In genomic region chr10:100516847-100517246, GRCh38 we compare ENCODE assay signal across 1 cellular context.
TF ChIP-seq lines count a peak whose summit lies in the region.

No MANE protein-coding gene starts in this region.

TF ChIP-seq in IMR-90, 13 proteins besides CTCF, POLR2A, EP300 and RAD21:
- TF ChIP-seq MAZ (IDR thresholded peaks at IDR 0.05; ENCODE audit: borderline replicate concordance, low read depth, low read length) = no peak
- TF ChIP-seq CHD1 (IDR thresholded peaks at IDR 0.05; ENCODE audit: low read depth, low read length) = no peak
- no peak for TF ChIP-seq MXI1 (IDR thresholded peaks at IDR 0.05; ENCODE audit: borderline replicate concordance, low read depth, low read length)
- no peak for TF ChIP-seq FOS (IDR thresholded peaks at IDR 0.05; ENCODE audit: low read depth, low read length)
- TF ChIP-seq MAFK (IDR thresholded peaks at IDR 0.05; ENCODE audit: low read depth, low read length) = no peak
- no peak for TF ChIP-seq USF2 (IDR thresholded peaks at IDR 0.05; ENCODE audit: low read depth, low read length)
- TF ChIP-seq, protein P1, sequence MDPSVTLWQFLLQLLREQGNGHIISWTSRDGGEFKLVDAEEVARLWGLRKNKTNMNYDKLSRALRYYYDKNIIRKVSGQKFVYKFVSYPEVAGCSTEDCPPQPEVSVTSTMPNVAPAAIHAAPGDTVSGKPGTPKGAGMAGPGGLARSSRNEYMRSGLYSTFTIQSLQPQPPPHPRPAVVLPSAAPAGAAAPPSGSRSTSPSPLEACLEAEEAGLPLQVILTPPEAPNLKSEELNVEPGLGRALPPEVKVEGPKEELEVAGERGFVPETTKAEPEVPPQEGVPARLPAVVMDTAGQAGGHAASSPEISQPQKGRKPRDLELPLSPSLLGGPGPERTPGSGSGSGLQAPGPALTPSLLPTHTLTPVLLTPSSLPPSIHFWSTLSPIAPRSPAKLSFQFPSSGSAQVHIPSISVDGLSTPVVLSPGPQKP (IDR thresholded peaks at IDR 0.05; ENCODE audit: borderline replicate concordance, low read depth, low read length) = no peak
- TF ChIP-seq NFE2L2 (IDR thresholded peaks at IDR 0.05; ENCODE audit: low read depth, low read length) = no peak
- TF ChIP-seq CEBPB (IDR thresholded peaks at IDR 0.05; ENCODE audit: low read depth, low read length) = no peak
- TF ChIP-seq SMC3 (IDR thresholded peaks at IDR 0.05; ENCODE audit: low read depth, low read length) = no peak
- TF ChIP-seq RCOR1 (IDR thresholded peaks at IDR 0.05; ENCODE audit: insufficient replicate concordance, low read length) = no peak
- no peak for TF ChIP-seq RFX5 (IDR thresholded peaks at IDR 0.05; ENCODE audit: low read depth, low read length)
- no peak for TF ChIP-seq BHLHE40 (IDR thresholded peaks at IDR 0.05; ENCODE audit: low read depth, low read length)
